In the genomic region with DNA sequence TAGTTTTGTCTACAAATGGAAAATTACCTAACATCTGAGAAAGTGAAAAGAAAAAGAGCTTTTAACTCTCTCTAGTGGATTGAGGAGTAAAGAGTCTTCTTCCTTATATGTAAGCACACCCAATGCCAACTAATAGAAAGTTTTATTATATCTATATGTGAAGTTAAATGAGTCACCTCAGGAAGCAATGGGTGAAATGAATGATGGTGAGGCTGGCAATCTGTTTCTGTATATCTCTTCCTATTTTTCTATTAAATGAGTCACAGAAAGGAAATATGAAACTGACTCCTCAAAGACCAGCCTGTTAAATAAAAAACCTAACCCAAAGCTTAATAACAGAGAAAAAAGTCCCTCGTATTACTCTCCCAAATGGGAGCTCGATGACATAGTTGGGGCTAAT, we compare ENCODE assay signal across 18 cellular contexts.
DNase-seq lines count a peak whose midpoint lies in the region; ATAC-seq, FAIRE-seq and TF ChIP-seq lines count a peak whose summit lies in the region.
"Had no signal": no experiment of that assay in that cellular context is flagged by ENCODE, and none has a peak within 500 bp of the region (broad histone marks: within the 10 kb centered on the region; RNA-seq: fewer than 3 reads in every experiment).

No MANE protein-coding gene starts in this region.

- no peak overlapping the region for H3K27ac ChIP-seq in RWPE2 (ENCODE audit: poor library complexity, severe bottlenecking)
- H3K27ac ChIP-seq: BLaER1 treated with 17β-estradiol and CSF1 and Interleukin-3, amounts not matched to agents 10 nM and 100 nM; HL-60 had no signal

- no peak overlapping the region for H3K4me3 Mint-ChIP-seq in mesothelial cell of epicardium
- H3K4me3 Mint-ChIP-seq: B cell; CD8-positive, alpha-beta T cell; GM23338; HFFc6 had no signal

- TF ChIP-seq CTCF in RWPE2 (IDR thresholded peaks at IDR 0.05; ENCODE audit: poor library complexity, severe bottlenecking) = no peak
- no peak for TF ChIP-seq CTCF in bronchial epithelial cell (IDR thresholded peaks at IDR 0.05; ENCODE audit: insufficient read depth, low read length, severe bottlenecking)
- no peak for TF ChIP-seq CTCF in D721Med (IDR thresholded peaks at IDR 0.05; ENCODE audit: insufficient read depth, missing control alignments)
- TF ChIP-seq CTCF in mesothelial cell of epicardium (IDR thresholded peaks at IDR 0.05; ENCODE audit: unreplicated experiment) = no peak

- H3K27ac Mint-ChIP-seq in mesothelial cell of epicardium = no peak overlapping the region
- H3K27ac Mint-ChIP-seq: B cell; CD8-positive, alpha-beta T cell; GM23338; HFFc6 had no signal

- peaks cover 9% of the 10 kb centered on the region for H3K27me3 ChIP-seq in RWPE2 (ENCODE audit: insufficient read depth, poor library complexity, severe bottlenecking)
- no peaks in the 10 kb centered on the region for H3K27me3 ChIP-seq in bronchial epithelial cell (ENCODE audit: control insufficient read depth, insufficient read depth, low read length)

- peak; percentile 64 for DNase-seq in HT1080 (ENCODE audit: low read depth)
- no peak for DNase-seq in RWPE2 (ENCODE audit: low spot score)
- peak; percentile 46 for DNase-seq in bronchial epithelial cell (ENCODE audit: low read depth)
- no peak for DNase-seq in D721Med (ENCODE audit: insufficient read length, low spot score)
- DNase-seq in mesothelial cell of epicardium (ENCODE audit: low spot score in 2 of 2, unreplicated experiment in 2 of 2) = no peak
- DNase-seq in NCI-H748 treated with DMSO at 0.1 percent for 48 hours (lab: John Stamatoyannopoulos, UW) = no peak
- DNase-seq: CD8-positive, alpha-beta T cell; COR-L47; H7; HFFc6 had no signal

- H3K36me3 ChIP-seq in RWPE2 (ENCODE audit: low read depth) (no peaks in the 10 kb centered on the region), bronchial epithelial cell (ENCODE audit: control insufficient read depth, insufficient read depth, low read length) (no peaks in the 10 kb centered on the region)
- H3K36me3 ChIP-seq: BLaER1 treated with 17β-estradiol and CSF1 and Interleukin-3, amounts not matched to agents 10 nM and 100 nM had no signal

- peaks cover 25% of the 10 kb centered on the region for H3K9me3 Mint-ChIP-seq in mesothelial cell of epicardium
- H3K9me3 Mint-ChIP-seq: CD8-positive, alpha-beta T cell; HFFc6 had no signal

- H3K27me3 Mint-ChIP-seq in mesothelial cell of epicardium (ENCODE audit: low read depth) = peaks cover 41% of the 10 kb centered on the region

- no peak overlapping the region for H3K4me3 ChIP-seq in RWPE2 (ENCODE audit: severe bottlenecking)
- H3K4me3 ChIP-seq in bronchial epithelial cell (ENCODE audit: low read depth, low read length) = no peak overlapping the region
- H3K4me3 ChIP-seq: BLaER1 treated with 17β-estradiol and CSF1 and Interleukin-3, amounts not matched to agents 10 nM and 100 nM; GM23338 had no signal

- no peak for FAIRE-seq in bronchial epithelial cell (lab: Jason Lieb, UNC)
- no peak for FAIRE-seq in D721Med (lab: Jason Lieb, UNC)
- FAIRE-seq: G401.6, GM12891, HTR-8/SVneo had no signal

- no peaks in the 10 kb centered on the region for H3K9me3 ChIP-seq in RWPE2 (ENCODE audit: severe bottlenecking)

- H3K36me3 Mint-ChIP-seq in mesothelial cell of epicardium = no peaks in the 10 kb centered on the region
- H3K36me3 Mint-ChIP-seq: CD8-positive, alpha-beta T cell had no signal

- H3K4me1 ChIP-seq in RWPE2 (ENCODE audit: insufficient read depth, poor library complexity, severe bottlenecking) = no peaks in the 10 kb centered on the region

- 0 out of 3 replicates have a peak, but pooled peaks have one; percentile 46 for ATAC-seq in RWPE2 (ENCODE audit: low read depth)
- ATAC-seq: CD8-positive, alpha-beta T cell; GM23338; HCT116 had no signal

- no peaks in the 10 kb centered on the region for H3K4me1 Mint-ChIP-seq in mesothelial cell of epicardium
- H3K4me1 Mint-ChIP-seq: B cell had no signal

Comparison
In these comparisons a context has a peak if more than half of its experiments do, and no peak if none do; other contexts are left out.
1. DNase-seq: peak in HT1080 (single experiment) and bronchial epithelial cell (single experiment); none in RWPE2 (single experiment), D721Med (single experiment), mesothelial cell of epicardium (0 of 2) and NCI-H748 treated with DMSO at 0.1 percent for 48 hours (single experiment).